ENCODE assay signal across 16 cellular contexts in genomic region chr20:62595069-62595468, GRCh38. TPM values are rescaled to one million over a fixed set of nuclear protein-coding genes. Genes with fewer than 3 reads are reported as not detected.
DNase-seq lines count a peak whose midpoint lies in the region; ATAC-seq, FAIRE-seq and TF ChIP-seq lines count a peak whose summit lies in the region.
"Had no signal": no experiment of that assay in that cellular context is flagged by ENCODE, and none has a peak within 500 bp of the region (broad histone marks: within the 10 kb centered on the region; RNA-seq: fewer than 3 reads in every experiment).

No MANE protein-coding gene starts in this region.

- no peak for TF ChIP-seq POLR2A in HCT116 (IDR thresholded peaks at IDR 0.05; ENCODE audit: borderline replicate concordance, extremely low read depth, insufficient read depth, insufficient read length)
- no peak for TF ChIP-seq POLR2A in K562 (conservative IDR thresholded peaks at IDR 0.05)

- H3K27me3 ChIP-seq in HCT116 (ENCODE audit: insufficient read depth, low read length) = no peaks in the 10 kb centered on the region
- H3K27me3 ChIP-seq in PC-3 (ENCODE audit: low read length) = no peaks in the 10 kb centered on the region
- H3K27me3 ChIP-seq in K562 (ENCODE audit: control insufficient read depth in 2 of 2, insufficient read depth in 2 of 2, low read length in 2 of 2) = peaks cover 36 to 86% of the 10 kb centered on the region in 2 experiments

- H3K79me2 ChIP-seq in HCT116 (ENCODE audit: insufficient read depth, low read length) = no peaks in the 10 kb centered on the region
- H3K79me2 ChIP-seq in PC-3 (ENCODE audit: low read length) = peaks cover 10% of the 10 kb centered on the region
- H3K79me2 ChIP-seq in K562 (ENCODE audit: control insufficient read depth, insufficient read depth, low read length) = no peaks in the 10 kb centered on the region

- H3K9me2 ChIP-seq in HCT116 (ENCODE audit: insufficient read depth) (no peaks in the 10 kb centered on the region), PC-3 (replicated peaks; ENCODE audit: low read length) (no peaks in the 10 kb centered on the region)

- no peak for ATAC-seq in HCT116
- ATAC-seq in PC-3 = no peak
- no peak for ATAC-seq in K562
- ATAC-seq in HG02973 (IDR thresholded peaks at IDR 0.05; ENCODE audit: unreplicated experiment) = no peak
- ATAC-seq in HG03571 (IDR thresholded peaks at IDR 0.05; ENCODE audit: unreplicated experiment) = no peak
- ATAC-seq: GM12878 had no signal

- BruUV-seq in HCT116 (replicated peaks; lab: Mats Ljungman, UMichigan) (no TSS peak), PC-3 (replicated peaks; lab: Mats Ljungman, UMichigan) (TSS peak; percentile 18), K562 (replicated peaks; lab: Mats Ljungman, UMichigan) (no TSS peak)

- H3K4me3 ChIP-seq in HCT116 (replicated peaks in 1 of 2; ENCODE audit: low read depth in 1 of 2, low read length in 2 of 2) = no peak overlapping the region
- no peak overlapping the region for H3K4me3 ChIP-seq in PC-3 (ENCODE audit: low read length)
- no peak overlapping the region for H3K4me3 ChIP-seq in K562
- H3K4me3 ChIP-seq: GM12878 had no signal

- H3K9me3 ChIP-seq in HCT116 (ENCODE audit: control insufficient read depth in 1 of 2, insufficient read depth in 1 of 2, low read depth in 1 of 2, low read length in 2 of 2) (no peaks in the 10 kb centered on the region), PC-3 (ENCODE audit: low read length) (no peaks in the 10 kb centered on the region), K562 (replicated peaks; ENCODE audit: control insufficient read depth, insufficient read depth, low read depth, low read length) (no peaks in the 10 kb centered on the region)

- intact Hi-C loops in HCT116 (cut with micrococcal nuclease) = no loop called here
- intact Hi-C loops in PC-3 (cut with micrococcal nuclease) = no loop called here
- intact Hi-C loops in K562 (cut with micrococcal nuclease) = no loop called here

- peaks cover 3% of the 10 kb centered on the region for H3K9me1 ChIP-seq in K562 (ENCODE audit: control insufficient read depth, insufficient read depth, low read length)

- 4% methylated on average over 4 of the region's 4 CpGs for WGBS in K562 (ENCODE audit: insufficient coverage, low coverage, missing lambda C conversion rate)

- H3K9ac ChIP-seq in HCT116 (ENCODE audit: low read length) (no peak overlapping the region), PC-3 (ENCODE audit: low read length) (no peak overlapping the region), K562 (ENCODE audit: insufficient read depth in 1 of 2, low read depth in 2 of 2, low read length in 2 of 2) (no peak overlapping the region)

- peak overlapping the region; percentile 77 for H2AFZ ChIP-seq in HCT116 (ENCODE audit: low read depth, low read length, poor library complexity, severe bottlenecking)
- no peak overlapping the region for H2AFZ ChIP-seq in PC-3 (ENCODE audit: low read length)
- H2AFZ ChIP-seq in K562 (ENCODE audit: low read depth, low read length) = no peak overlapping the region

- no peaks in the 10 kb centered on the region for H3F3A ChIP-seq in PC-3 (ENCODE audit: low read length, unreplicated experiment)

- H4K20me1 ChIP-seq in HCT116 (ENCODE audit: insufficient read depth) = no peaks in the 10 kb centered on the region
- H4K20me1 ChIP-seq in PC-3 (ENCODE audit: low read length) = no peaks in the 10 kb centered on the region
- H4K20me1 ChIP-seq in K562 (replicated peaks; ENCODE audit: control insufficient read depth, insufficient read depth, low read length) = peaks cover 11% of the 10 kb centered on the region; the same call in 1 of the 2 replicates

- CTCF ChIA-PET in HCT116 (lab: Charles Lee) (no interaction called here), PC-3 (lab: Charles Lee) (no interaction called here), K562 (lab: Yijun Ruan, JAX; ENCODE audit: low intra/inter-chr PET ratio) (no interaction called here)

- no peaks in the 10 kb centered on the region for H3K36me3 ChIP-seq in HCT116 (ENCODE audit: control insufficient read depth in 1 of 2, insufficient read depth in 2 of 2, low read length in 2 of 2)
- H3K36me3 ChIP-seq in PC-3 (ENCODE audit: low read depth, low read length) = no peaks in the 10 kb centered on the region
- H3K36me3 ChIP-seq in K562 (ENCODE audit: control insufficient read depth, insufficient read depth, low read length) = no peaks in the 10 kb centered on the region

- H3K4me1 ChIP-seq in HCT116 (ENCODE audit: control insufficient read depth in 1 of 2, insufficient read depth in 2 of 2, low read length in 2 of 2) = peaks cover 18 to 46% of the 10 kb centered on the region in 2 experiments; a peak in 3 of 4 replicates
- peaks cover 32% of the 10 kb centered on the region for H3K4me1 ChIP-seq in PC-3 (ENCODE audit: insufficient read depth, low read length)
- H3K4me1 ChIP-seq in K562 (replicated peaks in 1 of 2; ENCODE audit: control insufficient read depth in 2 of 2, insufficient read depth in 2 of 2, low read length in 2 of 2) = peaks cover 13 to 34% of the 10 kb centered on the region in 2 experiments; a peak in 4 of 5 replicates

- no peak overlapping the region for H3K27ac ChIP-seq in HCT116 (ENCODE audit: low read depth, low read length)
- no peak overlapping the region for H3K27ac ChIP-seq in PC-3 (ENCODE audit: low read length)
- H3K27ac ChIP-seq in K562 (ENCODE audit: extremely low read depth, low read depth, low read length) = no peak overlapping the region
- H3K27ac ChIP-seq: C4-2B had no signal

- peak overlapping the region; percentile 63 for H3K4me2 ChIP-seq in HCT116 (ENCODE audit: low read length)
- H3K4me2 ChIP-seq in PC-3 (ENCODE audit: low read length) = no peak overlapping the region
- H3K4me2 ChIP-seq in K562 (ENCODE audit: insufficient read depth, low read length) = no peak overlapping the region

- POLR2A ChIA-PET in HCT116 (lab: Charles Lee) (no interaction called here), PC-3 (lab: Charles Lee; ENCODE audit: unreplicated experiment) (no interaction called here), K562 (lab: Yijun Ruan, JAX) (interaction anchor here (0.8 to 1.6 kb wide), 3 partner anchors 11 to 99 kb away, joined by 3 to 5 read pairs (median 4); no protein-coding TSS in a partner anchor)

- no peak for TF ChIP-seq EP300 in K562 (IDR thresholded peaks at IDR 0.05; ENCODE audit: low read length)

- RAD21 ChIA-PET in HCT116 (lab: Charles Lee; ENCODE audit: low non-redundant PET in 1 of 2, low total read pairs in 2 of 2, uncharacterized antibody in 2 of 2, unreplicated experiment in 2 of 2) = no interaction called here

- no peak for FAIRE-seq in K562 (lab: Jason Lieb, UNC)
- FAIRE-seq: A204.1, GM12878, GM19239, H1 had no signal

- DNase-seq in HCT116 (ENCODE audit: low read depth, low spot score) (no peak), PC-3 (no peak), K562 (ENCODE audit: extremely low read depth in 1 of 4, low spot score in 3 of 4) (no peak), G401 (ENCODE audit: low spot score) (no peak), epidermal melanocyte (ENCODE audit: insufficient read length, low spot score) (no peak)
- DNase-seq: AML-193; CD4-positive, alpha-beta memory T cell; DMS79 treated with DMSO at 0.1 percent for 48 hours; H9 had no signal

- no peak for TF ChIP-seq RAD21 in HCT116 (IDR thresholded peaks at IDR 0.05; ENCODE audit: low read depth)
- no peak for TF ChIP-seq RAD21 in K562 (CRISPR knock-in tag; conservative IDR thresholded peaks at IDR 0.05 in 1 of 2, IDR thresholded peaks at IDR 0.05 in 1 of 2)

- in situ Hi-C loops in K562 (cut with MboI) = no loop called here
- in situ Hi-C loops in G401 (cut with HindIII; ENCODE audit: low sequenced_read_pairs) = no loop called here

- no peak for TF ChIP-seq CTCF in HCT116 (IDR thresholded peaks at IDR 0.05 in 2 of 3, conservative IDR thresholded peaks at IDR 0.05 in 1 of 3; ENCODE audit: borderline replicate concordance in 1 of 3, insufficient read depth in 1 of 3, low read depth in 2 of 3, low read length in 2 of 3)
- no peak for TF ChIP-seq CTCF in PC-3 (conservative IDR thresholded peaks at IDR 0.05; ENCODE audit: low read depth, low read length)
- no peak for TF ChIP-seq CTCF in K562 (IDR thresholded peaks at IDR 0.05 in 2 of 3, conservative IDR thresholded peaks at IDR 0.05 in 1 of 3; ENCODE audit: insufficient read depth in 2 of 3, low read depth in 1 of 3, low read length in 3 of 3)

TF ChIP-seq in HCT116, 20 proteins besides CTCF, POLR2A, EP300 and RAD21 (continues in another document):
- TF ChIP-seq ZNF274 (IDR thresholded peaks at IDR 0.05; ENCODE audit: low read depth, low read length) (no peak), FOSL1 (IDR thresholded peaks at IDR 0.05; ENCODE audit: low read depth) (no peak), ZFX (IDR thresholded peaks at IDR 0.05) (no peak), ELF1 (IDR thresholded peaks at IDR 0.05; ENCODE audit: borderline replicate concordance, low read depth) (no peak)

TF ChIP-seq in K562, 482 proteins besides CTCF, POLR2A, EP300 and RAD21:
- TF ChIP-seq ZNF121 (CRISPR knock-in tag; conservative IDR thresholded peaks at IDR 0.05) (peak; percentile 68), ZNF445 (CRISPR knock-in tag; IDR thresholded peaks at IDR 0.05; ENCODE audit: low read depth) (no peak)

RNA-seq across cellular contexts. Expression of gene SLCO4A1, which starts 47.2 kb away (rescaled TPM):
- 107 TPM for total RNA-seq in HCT116 (2021; ENCODE audit: unreplicated experiment)
- polyA plus RNA-seq in HCT116 (2012) = 119 and 125 TPM in 2 replicates
- 161 and 162 TPM in 2 replicates for total RNA-seq in PC-3 (2014; rRNA removed)
- 21.8 and 48.7 TPM in 2 replicates for total RNA-seq in K562 (2011; cell fraction: chromatin; rRNA removed; ENCODE audit: low replicate concordance)
- 35.3 and 40.5 TPM in 2 replicates for total RNA-seq in K562 (2011; cell fraction: nucleolus; rRNA removed)
- total RNA-seq in K562 (2011; cell fraction: nucleoplasm; rRNA removed) = 24.4 TPM in 2 replicates
- total RNA-seq in K562 (2014; rRNA removed) = 16.2 and 26.3 TPM in 2 replicates
- total RNA-seq in K562 (2014; rRNA removed; fragmentation: Illumina TruSeq; extraction: Trizol) = 6.8 and 7.3 TPM in 2 replicates
- total RNA-seq in K562 (2015; rRNA removed; fragmentation: Illumina TruSeq; extraction: Trizol) = 12.1 and 13.9 TPM in 2 replicates
- 21.9 and 25.2 TPM in 2 replicates for total RNA-seq in K562 (2021)
- 12.3 and 13.2 TPM in 2 replicates for polyA plus RNA-seq in K562 (2011; rRNA removed)
- 10.5 and 25.9 TPM in 2 replicates for polyA plus RNA-seq in K562 (2011; cell fraction: cytosol; rRNA removed)
- polyA plus RNA-seq in K562 (2011; cell fraction: nucleus; rRNA removed) = 46.8 and 83.4 TPM in 2 replicates
- 6.1 and 15.2 TPM in 2 replicates for polyA plus RNA-seq in K562 (2012)
- 13.6 and 15.4 TPM in 2 replicates for polyA plus RNA-seq in K562 (2014; fragmentation: Illumina TruSeq; extraction: Trizol)
- 1 to 10 TPM; 1.6 to 3.1 TPM for polyA plus RNA-seq in K562 (2014; fragmentation: Nextera tagmentation; extraction: Ambion mirVana)
- polyA plus RNA-seq in K562 (2014; rRNA removed) = 12.8 and 17.7 TPM in 2 replicates
- polyA minus RNA-seq in K562 (2011; rRNA and poly(A)+ RNA removed) = 5.1 and 5.5 TPM in 2 replicates
- polyA minus RNA-seq in K562 (2011; cell fraction: cytosol; rRNA and poly(A)+ RNA removed) = 13.4 and 13.6 TPM in 2 replicates
- polyA minus RNA-seq in K562 (2011; cell fraction: nucleus; rRNA and poly(A)+ RNA removed) = 11.7 and 15.8 TPM in 2 replicates
- 9.2 and 10.3 TPM in 2 replicates for total RNA-seq in G401 (2014; rRNA removed; shearing (Covaris generic))
